ENCODE assay signal across 21 cellular contexts in genomic region chr12:48358937-48359509, GRCh38.
"Had no signal": no experiment of that assay in that cellular context is flagged by ENCODE, and none has a peak within 500 bp of the region (broad histone marks: within the 10 kb centered on the region; RNA-seq: fewer than 3 reads in every experiment).

No MANE protein-coding gene starts in this region.

- H3K27ac ChIP-seq: dorsolateral prefrontal cortex, heart left ventricle, left ventricle myocardium inferior, lower lobe of right lung, neutrophil, suprapubic skin, thyroid gland, uterus had no signal

- H3K4me3 Mint-ChIP-seq: naive thymus-derived CD4-positive, alpha-beta T cell; stimulated activated effector memory CD8-positive, alpha-beta T cell treated with anti-CD3 and anti-CD28 coated beads, Interleukin-12 subunit alpha, Interleukin-12 subunit beta, amount 100 ng/mL, for 72 hours; type B pancreatic cell had no signal

- H3K36me3 Mint-ChIP-seq: naive thymus-derived CD4-positive, alpha-beta T cell; stimulated activated effector memory CD8-positive, alpha-beta T cell treated with anti-CD3 and anti-CD28 coated beads, Interleukin-12 subunit alpha, Interleukin-12 subunit beta, amount 100 ng/mL, for 72 hours; type B pancreatic cell had no signal

- H3K9me3 Mint-ChIP-seq: stimulated activated effector memory CD8-positive, alpha-beta T cell treated with anti-CD3 and anti-CD28 coated beads, Interleukin-12 subunit alpha, Interleukin-12 subunit beta, amount 100 ng/mL, for 72 hours; type B pancreatic cell had no signal

- H3K4me1 ChIP-seq: heart left ventricle, left ventricle myocardium inferior, lower lobe of right lung, suprapubic skin, thyroid gland, uterus had no signal

- H3K4me3 ChIP-seq: dorsolateral prefrontal cortex, heart left ventricle, left ventricle myocardium inferior, lower lobe of right lung, suprapubic skin, thyroid gland, uterus had no signal

- DNase-seq: cortex of kidney; dorsolateral prefrontal cortex; effector memory CD4-positive, alpha-beta T cell; heart left ventricle; hypothalamus; left ventricle myocardium inferior; lower lobe of right lung; mesenchymal stem cell; midbrain; naive thymus-derived CD4-positive, alpha-beta T cell; posterior cingulate gyrus; stimulated activated CD4-positive, alpha-beta T cell treated with anti-CD3 and anti-CD28 coated beads, Interleukin-4, amount 100 ng/mL, for 1 hour; stimulated activated CD8-positive, alpha-beta memory T cell treated with anti-CD3 and anti-CD28 coated beads, Interleukin-4, amount 100 ng/mL, for 48 hours; stimulated activated naive CD8-positive, alpha-beta T cell treated with anti-CD3 and anti-CD28 coated beads, Interleukin-15, Interleukin-2, amounts not matched to agents 100 U/mL and 50 U/mL, for 24 hours; thyroid gland; uterus had no signal

- H3K9me3 ChIP-seq: heart left ventricle, left ventricle myocardium inferior, lower lobe of right lung, neutrophil, suprapubic skin, thyroid gland, uterus had no signal

- H3K27me3 Mint-ChIP-seq: naive thymus-derived CD4-positive, alpha-beta T cell; type B pancreatic cell had no signal

- H3K36me3 ChIP-seq: left ventricle myocardium inferior, lower lobe of right lung, neutrophil, suprapubic skin, thyroid gland, uterus had no signal

- H3K27me3 ChIP-seq: dorsolateral prefrontal cortex, heart left ventricle, suprapubic skin, thyroid gland, uterus had no signal

- ATAC-seq: esophagus mucosa; heart left ventricle; lower lobe of right lung; naive thymus-derived CD4-positive, alpha-beta T cell; stimulated activated effector memory CD8-positive, alpha-beta T cell treated with anti-CD3 and anti-CD28 coated beads, Interleukin-12 subunit alpha, Interleukin-12 subunit beta, amount 100 ng/mL, for 72 hours; stimulated activated naive CD8-positive, alpha-beta T cell treated with anti-CD3 and anti-CD28 coated beads, Interleukin-15, Interleukin-2, amounts not matched to agents 100 U/mL and 50 U/mL, for 24 hours had no signal

- H3K27ac Mint-ChIP-seq: naive thymus-derived CD4-positive, alpha-beta T cell; stimulated activated effector memory CD8-positive, alpha-beta T cell treated with anti-CD3 and anti-CD28 coated beads, Interleukin-12 subunit alpha, Interleukin-12 subunit beta, amount 100 ng/mL, for 72 hours; type B pancreatic cell had no signal

- H3K4me1 Mint-ChIP-seq: naive thymus-derived CD4-positive, alpha-beta T cell; stimulated activated effector memory CD8-positive, alpha-beta T cell treated with anti-CD3 and anti-CD28 coated beads, Interleukin-12 subunit alpha, Interleukin-12 subunit beta, amount 100 ng/mL, for 72 hours had no signal
